ENCODE assay signal across 1 cellular context in genomic region chr10:128140425-128140824, GRCh38.
TF ChIP-seq lines count a peak whose summit lies in the region.

No MANE protein-coding gene starts in this region.

TF ChIP-seq in GM12878, 131 proteins besides CTCF, POLR2A, EP300 and RAD21 (continued from another document):
- TF ChIP-seq, protein P1, sequence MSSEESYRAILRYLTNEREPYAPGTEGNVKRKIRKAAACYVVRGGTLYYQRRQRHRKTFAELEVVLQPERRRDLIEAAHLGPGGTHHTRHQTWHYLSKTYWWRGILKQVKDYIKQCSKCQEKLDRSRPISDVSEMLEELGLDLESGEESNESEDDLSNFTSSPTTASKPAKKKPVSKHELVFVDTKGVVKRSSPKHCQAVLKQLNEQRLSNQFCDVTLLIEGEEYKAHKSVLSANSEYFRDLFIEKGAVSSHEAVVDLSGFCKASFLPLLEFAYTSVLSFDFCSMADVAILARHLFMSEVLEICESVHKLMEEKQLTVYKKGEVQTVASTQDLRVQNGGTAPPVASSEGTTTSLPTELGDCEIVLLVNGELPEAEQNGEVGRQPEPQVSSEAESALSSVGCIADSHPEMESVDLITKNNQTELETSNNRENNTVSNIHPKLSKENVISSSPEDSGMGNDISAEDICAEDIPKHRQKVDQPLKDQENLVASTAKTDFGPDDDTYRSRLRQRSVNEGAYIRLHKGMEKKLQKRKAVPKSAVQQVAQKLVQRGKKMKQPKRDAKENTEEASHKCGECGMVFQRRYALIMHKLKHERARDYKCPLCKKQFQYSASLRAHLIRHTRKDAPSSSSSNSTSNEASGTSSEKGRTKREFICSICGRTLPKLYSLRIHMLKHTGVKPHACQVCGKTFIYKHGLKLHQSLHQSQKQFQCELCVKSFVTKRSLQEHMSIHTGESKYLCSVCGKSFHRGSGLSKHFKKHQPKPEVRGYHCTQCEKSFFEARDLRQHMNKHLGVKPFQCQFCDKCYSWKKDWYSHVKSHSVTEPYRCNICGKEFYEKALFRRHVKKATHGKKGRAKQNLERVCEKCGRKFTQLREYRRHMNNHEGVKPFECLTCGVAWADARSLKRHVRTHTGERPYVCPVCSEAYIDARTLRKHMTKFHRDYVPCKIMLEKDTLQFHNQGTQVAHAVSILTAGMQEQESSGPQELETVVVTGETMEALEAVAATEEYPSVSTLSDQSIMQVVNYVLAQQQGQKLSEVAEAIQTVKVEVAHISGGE (CRISPR knock-in tag; IDR thresholded peaks at IDR 0.05): no peak
- TF ChIP-seq, protein P2, sequence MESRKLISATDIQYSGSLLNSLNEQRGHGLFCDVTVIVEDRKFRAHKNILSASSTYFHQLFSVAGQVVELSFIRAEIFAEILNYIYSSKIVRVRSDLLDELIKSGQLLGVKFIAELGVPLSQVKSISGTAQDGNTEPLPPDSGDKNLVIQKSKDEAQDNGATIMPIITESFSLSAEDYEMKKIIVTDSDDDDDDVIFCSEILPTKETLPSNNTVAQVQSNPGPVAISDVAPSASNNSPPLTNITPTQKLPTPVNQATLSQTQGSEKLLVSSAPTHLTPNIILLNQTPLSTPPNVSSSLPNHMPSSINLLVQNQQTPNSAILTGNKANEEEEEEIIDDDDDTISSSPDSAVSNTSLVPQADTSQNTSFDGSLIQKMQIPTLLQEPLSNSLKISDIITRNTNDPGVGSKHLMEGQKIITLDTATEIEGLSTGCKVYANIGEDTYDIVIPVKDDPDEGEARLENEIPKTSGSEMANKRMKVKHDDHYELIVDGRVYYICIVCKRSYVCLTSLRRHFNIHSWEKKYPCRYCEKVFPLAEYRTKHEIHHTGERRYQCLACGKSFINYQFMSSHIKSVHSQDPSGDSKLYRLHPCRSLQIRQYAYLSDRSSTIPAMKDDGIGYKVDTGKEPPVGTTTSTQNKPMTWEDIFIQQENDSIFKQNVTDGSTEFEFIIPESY (IDR thresholded peaks at IDR 0.05): no peak
- TF ChIP-seq NRF1 (conservative IDR thresholded peaks at IDR 0.05; ENCODE audit: low read depth, low read length) (no peak), BRCA1 (IDR thresholded peaks at IDR 0.05; ENCODE audit: low read depth, low read length) (no peak)
